Comparison of ENCODE assay signal across 25 cellular contexts in the genomic region with DNA sequence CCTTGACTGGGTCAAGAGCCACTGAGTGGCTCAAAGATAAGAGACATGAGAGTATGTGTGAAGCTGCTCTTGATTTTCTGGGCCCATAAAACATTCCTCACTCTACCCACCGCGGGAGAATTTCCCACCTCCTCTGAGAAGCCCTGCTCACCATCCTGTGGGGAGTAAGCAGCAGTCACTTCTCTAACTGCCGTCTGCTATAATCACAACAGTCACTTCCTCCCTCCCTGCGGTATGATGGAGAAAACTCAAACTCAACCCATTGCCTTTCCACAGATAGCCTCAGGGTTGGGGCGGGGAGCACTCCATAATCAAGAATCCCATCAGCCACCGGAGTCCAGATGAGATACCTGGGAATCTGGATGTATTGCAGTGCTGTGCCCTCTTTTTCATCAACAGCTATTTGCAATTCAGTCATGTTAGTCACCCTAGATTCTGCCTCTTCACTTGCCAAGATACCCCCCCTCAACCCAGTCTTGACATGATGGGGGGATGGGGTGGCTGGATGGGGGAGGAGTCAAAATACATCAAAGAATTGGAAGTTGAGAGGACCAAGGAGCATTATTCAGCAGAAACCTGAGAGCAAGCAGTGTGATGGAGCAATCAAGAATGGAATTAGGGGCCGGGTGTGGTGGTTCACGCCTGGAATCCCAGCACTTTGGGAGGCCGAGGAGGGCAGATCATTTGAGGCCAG. TPM values are rescaled to one million over a fixed set of nuclear protein-coding genes. Genes with fewer than 3 reads are reported as not detected.
DNase-seq lines count a peak whose midpoint lies in the region; ATAC-seq and TF ChIP-seq lines count a peak whose summit lies in the region.
"Had no signal": no experiment of that assay in that cellular context is flagged by ENCODE, and none has a peak within 500 bp of the region (broad histone marks: within the 10 kb centered on the region; RNA-seq: fewer than 3 reads in every experiment).

No MANE protein-coding gene starts in this region.

- H3K27ac Mint-ChIP-seq in chondrocyte (ENCODE audit: unreplicated experiment): peak overlapping the region; percentile 85
- H3K27ac Mint-ChIP-seq in osteocyte (ENCODE audit: unreplicated experiment): peak overlapping the region; percentile 48
- peak overlapping the region in 1 of 9 donors; percentile 66 for H3K27ac Mint-ChIP-seq in naive thymus-derived CD4-positive, alpha-beta T cell
- H3K27ac Mint-ChIP-seq: stimulated activated naive B cell treated with anti-CD40 and anti-IgM and Interleukin-4, amounts not matched to agents 10 μg/mL and 1 μg/mL and 100 μg/mL, for 72 hours had no signal

- H3K4me1 Mint-ChIP-seq in chondrocyte (ENCODE audit: low read depth) (peaks cover 76% of the 10 kb centered on the region), osteocyte (ENCODE audit: unreplicated experiment) (peaks cover 50% of the 10 kb centered on the region)
- peaks cover 0 to 21% (median 14%) of the 10 kb centered on the region in 7 donors for H3K4me1 Mint-ChIP-seq in naive thymus-derived CD4-positive, alpha-beta T cell

- H3K9me3 Mint-ChIP-seq in chondrocyte (ENCODE audit: low read depth) (no peaks in the 10 kb centered on the region), osteocyte (ENCODE audit: unreplicated experiment) (no peaks in the 10 kb centered on the region)
- peaks cover 0 to 5% (median 0%) of the 10 kb centered on the region in 11 donors for H3K9me3 Mint-ChIP-seq in naive thymus-derived CD4-positive, alpha-beta T cell

- H3K27me3 Mint-ChIP-seq in chondrocyte (ENCODE audit: low read depth) (no peaks in the 10 kb centered on the region), osteocyte (ENCODE audit: unreplicated experiment) (no peaks in the 10 kb centered on the region)
- H3K27me3 Mint-ChIP-seq in naive thymus-derived CD4-positive, alpha-beta T cell: peaks cover 0 to 16% (median 0%) of the 10 kb centered on the region in 5 donors

- POLR2A ChIA-PET in naive thymus-derived CD4-positive, alpha-beta T cell (lab: Charles Lee): no interaction called here

- no peak overlapping the region for H3K4me3 Mint-ChIP-seq in chondrocyte (ENCODE audit: unreplicated experiment)
- no peak overlapping the region for H3K4me3 Mint-ChIP-seq in osteocyte (ENCODE audit: unreplicated experiment)
- no peak overlapping the region for H3K4me3 Mint-ChIP-seq in naive thymus-derived CD4-positive, alpha-beta T cell
- H3K4me3 Mint-ChIP-seq: CD4-positive, alpha-beta memory T cell; naive B cell; stimulated activated naive B cell treated with anti-CD40 and anti-IgM and Interleukin-4, amounts not matched to agents 10 μg/mL and 1 μg/mL and 100 μg/mL, for 72 hours had no signal

- H3K4me3 ChIP-seq in left ventricle myocardium inferior (peak overlapping the region; percentile 90), heart left ventricle (peak overlapping the region in 1 of 12 donors; percentile 6)
- H3K4me3 ChIP-seq in naive thymus-derived CD4-positive, alpha-beta T cell (ENCODE audit: low read length): no peak overlapping the region
- H3K4me3 ChIP-seq: left lung, thyroid gland had no signal

- TF ChIP-seq CTCF in left ventricle myocardium inferior (IDR thresholded peaks at IDR 0.05; ENCODE audit: borderline replicate concordance) (no peak), heart left ventricle (IDR thresholded peaks at IDR 0.05) (no peak), chondrocyte (IDR thresholded peaks at IDR 0.05) (no peak), osteocyte (IDR thresholded peaks at IDR 0.05) (no peak)

- H3K36me3 Mint-ChIP-seq in chondrocyte (ENCODE audit: low read depth): peaks cover 19% of the 10 kb centered on the region
- peaks cover 16% of the 10 kb centered on the region for H3K36me3 Mint-ChIP-seq in osteocyte (ENCODE audit: unreplicated experiment)
- H3K36me3 Mint-ChIP-seq in naive thymus-derived CD4-positive, alpha-beta T cell: peaks cover 0 to 5% (median 0%) of the 10 kb centered on the region in 5 donors
- H3K36me3 Mint-ChIP-seq: CD4-positive, alpha-beta memory T cell; naive B cell had no signal

- H3K27ac ChIP-seq in left ventricle myocardium inferior (replicated peaks): peak overlapping the region; percentile 91
- H3K27ac ChIP-seq in heart left ventricle: peak overlapping the region in 2 of 12 donors; percentile 15 to 46
- no peak overlapping the region for H3K27ac ChIP-seq in naive thymus-derived CD4-positive, alpha-beta T cell (ENCODE audit: low read depth, low read length)
- H3K27ac ChIP-seq: left lung had no signal

- CTCF ChIA-PET in naive thymus-derived CD4-positive, alpha-beta T cell (lab: Charles Lee): no interaction called here

- no peak for DNase-seq in left ventricle myocardium inferior
- no peak for DNase-seq in heart left ventricle
- no peak for DNase-seq in chondrocyte (ENCODE audit: low spot score)
- DNase-seq in osteocyte (ENCODE audit: extremely low spot score, unreplicated experiment): no peak
- DNase-seq in naive thymus-derived CD4-positive, alpha-beta T cell: no peak
- no peak for DNase-seq in activated T-cell treated with anti-CD3 and anti-CD28 coated beads, Interleukin-2, amount 50 U/mL, for 48 hours
- DNase-seq in putamen (ENCODE audit: low spot score): no peak
- DNase-seq in HPDE6-E6E7 (ENCODE audit: extremely low spot score): no peak
- DNase-seq: 8988T; activated naive CD4-positive, alpha-beta T cell treated with anti-CD3 and anti-CD28 coated beads, Interleukin-2, amount 50 U/mL, for 16 hours; CD4-positive, alpha-beta memory T cell; cerebellar nuclear complex; DMS153; effector CD8-positive, alpha-beta T cell; hypothalamus; Kasumi-1; left lung; naive B cell; NCI-H1092 treated with DMSO at 0.1 percent for 48 hours; NCI-H1930; NCI-H526 treated with DMSO at 0.1 percent for 48 hours; RPMI8226; stimulated activated CD4-positive, alpha-beta T cell treated with anti-CD3 and anti-CD28 coated beads, Interleukin-4, amount 100 ng/mL, for 24 hours; stimulated activated naive B cell treated with anti-CD40 and anti-IgM and Interleukin-4, amounts not matched to agents 10 μg/mL and 1 μg/mL and 100 μg/mL, for 72 hours; thyroid gland had no signal

- TF ChIP-seq POLR2A in heart left ventricle (IDR thresholded peaks at IDR 0.05): no peak

- H3K27me3 ChIP-seq in left ventricle myocardium inferior (ENCODE audit: low read depth): no peaks in the 10 kb centered on the region
- H3K27me3 ChIP-seq in heart left ventricle: no peaks in the 10 kb centered on the region
- H3K27me3 ChIP-seq in naive thymus-derived CD4-positive, alpha-beta T cell (ENCODE audit: control insufficient read depth in 2 of 2, insufficient read depth in 2 of 2, low read length in 2 of 2): no peaks in the 10 kb centered on the region
- H3K27me3 ChIP-seq: thyroid gland had no signal

- H3K36me3 ChIP-seq in left ventricle myocardium inferior: peaks cover 22% of the 10 kb centered on the region
- H3K36me3 ChIP-seq in heart left ventricle: peaks cover 0 to 28% (median 20%) of the 10 kb centered on the region in 9 donors
- H3K36me3 ChIP-seq in naive thymus-derived CD4-positive, alpha-beta T cell (ENCODE audit: control insufficient read depth in 2 of 3, insufficient read depth in 3 of 3, low read length in 3 of 3): no peaks in the 10 kb centered on the region

- intact Hi-C loops in left ventricle myocardium inferior (cut with micrococcal nuclease): no loop called here
- intact Hi-C loops in heart left ventricle (cut with DNase I): no loop called here
- intact Hi-C loops in naive thymus-derived CD4-positive, alpha-beta T cell (cut with micrococcal nuclease): no loop called here

- WGBS in heart left ventricle, 4 donors: 55 to 66% (median 61%) methylated on average over 9 of the region's 9 CpGs

- ATAC-seq in heart left ventricle: no peak
- ATAC-seq in naive thymus-derived CD4-positive, alpha-beta T cell: no peak
- ATAC-seq: stimulated activated naive B cell treated with anti-CD40 and anti-IgM and Interleukin-4, amounts not matched to agents 10 μg/mL and 1 μg/mL and 100 μg/mL, for 72 hours had no signal

- no peaks in the 10 kb centered on the region for H3K9me3 ChIP-seq in left ventricle myocardium inferior (replicated peaks)
- H3K9me3 ChIP-seq in heart left ventricle: no peaks in the 10 kb centered on the region
- no peaks in the 10 kb centered on the region for H3K9me3 ChIP-seq in naive thymus-derived CD4-positive, alpha-beta T cell (ENCODE audit: control insufficient read depth in 2 of 3, low read length in 3 of 3)
- H3K9me3 ChIP-seq: left lung, thyroid gland had no signal

- H3K4me1 ChIP-seq in left ventricle myocardium inferior (peaks cover 88% of the 10 kb centered on the region), heart left ventricle (peaks cover 0 to 69% (median 34%) of the 10 kb centered on the region in 12 donors)
- H3K4me1 ChIP-seq in naive thymus-derived CD4-positive, alpha-beta T cell (ENCODE audit: control insufficient read depth in 2 of 2, insufficient read depth in 2 of 2, low read length in 2 of 2): no peaks in the 10 kb centered on the region

RNA-seq across cellular contexts. Expression of a gene that starts 5.1 kb away (rescaled TPM):
- total RNA-seq in left ventricle myocardium inferior (28.6 TPM), heart left ventricle (10 to 100 TPM; 16.4 to 40.3 (median 25.4) TPM), chondrocyte (13.3 to 36.6 TPM (median 35.2 TPM) in 3 replicates), osteocyte (14.9 and 15.1 TPM in 2 replicates)
- polyA plus RNA-seq in heart left ventricle: 10 to 100 TPM; 18.6 to 28.0 TPM
- 1 to 10 TPM in 3 of 5 experiments, under 1 TPM in 2; 0.56 to 3.0 (median 1.3) TPM for total RNA-seq in naive thymus-derived CD4-positive, alpha-beta T cell
- polyA plus RNA-seq in naive thymus-derived CD4-positive, alpha-beta T cell: 1 to 10 TPM; 1.0 to 1.7 TPM
